Comparison of ENCODE assay signal across 1 cellular context in the genomic region with DNA sequence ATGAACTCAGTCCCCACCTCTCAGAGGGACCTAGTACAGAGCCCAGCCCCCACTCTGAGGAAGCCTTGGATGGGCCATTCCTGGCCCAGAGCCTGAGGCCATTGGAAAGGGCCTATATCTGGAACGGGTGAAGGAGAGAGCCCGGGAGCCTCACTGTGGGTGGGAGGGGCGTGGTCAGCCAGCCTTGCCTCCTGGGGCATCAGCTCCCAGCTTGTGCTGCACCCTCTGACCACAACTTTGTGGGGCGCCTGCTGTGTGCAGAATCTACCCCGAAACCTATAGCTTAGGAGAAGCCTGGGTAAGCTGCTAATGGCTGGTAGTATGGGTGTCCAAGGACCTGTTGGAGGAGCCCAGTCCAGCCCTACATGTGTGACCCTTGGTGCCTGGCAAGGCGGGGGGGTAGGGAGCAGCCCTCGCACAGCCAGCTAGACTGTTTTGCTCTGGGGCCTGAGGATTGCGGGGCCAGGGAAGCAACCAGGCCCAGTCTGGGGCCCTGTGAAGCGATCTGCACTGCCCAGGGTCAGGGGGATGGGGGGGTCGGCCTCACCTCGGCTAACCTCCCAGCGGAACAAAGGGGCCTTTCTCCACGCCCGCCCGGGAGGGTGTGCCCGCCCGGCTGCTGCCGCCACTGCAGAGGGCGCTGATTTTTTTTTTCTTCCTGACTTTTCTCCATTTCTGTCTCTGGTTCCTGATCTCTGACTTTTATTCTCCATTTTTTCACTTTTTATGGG.
TF ChIP-seq lines count a peak whose summit lies in the region.

No MANE protein-coding gene starts in this region.

TF ChIP-seq in HepG2, 621 proteins besides CTCF, POLR2A, EP300 and RAD21 (continued from another document and continues in another):
- TF ChIP-seq, protein P1, sequence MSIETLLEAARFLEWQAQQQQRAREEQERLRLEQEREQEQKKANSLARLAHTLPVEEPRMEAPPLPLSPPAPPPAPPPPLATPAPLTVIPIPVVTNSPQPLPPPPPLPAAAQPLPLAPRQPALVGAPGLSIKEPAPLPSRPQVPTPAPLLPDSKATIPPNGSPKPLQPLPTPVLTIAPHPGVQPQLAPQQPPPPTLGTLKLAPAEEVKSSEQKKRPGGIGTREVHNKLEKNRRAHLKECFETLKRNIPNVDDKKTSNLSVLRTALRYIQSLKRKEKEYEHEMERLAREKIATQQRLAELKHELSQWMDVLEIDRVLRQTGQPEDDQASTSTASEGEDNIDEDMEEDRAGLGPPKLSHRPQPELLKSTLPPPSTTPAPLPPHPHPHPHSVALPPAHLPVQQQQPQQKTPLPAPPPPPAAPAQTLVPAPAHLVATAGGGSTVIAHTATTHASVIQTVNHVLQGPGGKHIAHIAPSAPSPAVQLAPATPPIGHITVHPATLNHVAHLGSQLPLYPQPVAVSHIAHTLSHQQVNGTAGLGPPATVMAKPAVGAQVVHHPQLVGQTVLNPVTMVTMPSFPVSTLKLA (IDR thresholded peaks at IDR 0.05) = no peak
- TF ChIP-seq TOPORS (CRISPR knock-in tag; IDR thresholded peaks at IDR 0.05) = no peak
- peak; percentile 44; the same call in 1 of the 2 replicates for TF ChIP-seq ZNF563 (CRISPR knock-in tag; IDR thresholded peaks at IDR 0.05)
- TF ChIP-seq, protein P2, sequence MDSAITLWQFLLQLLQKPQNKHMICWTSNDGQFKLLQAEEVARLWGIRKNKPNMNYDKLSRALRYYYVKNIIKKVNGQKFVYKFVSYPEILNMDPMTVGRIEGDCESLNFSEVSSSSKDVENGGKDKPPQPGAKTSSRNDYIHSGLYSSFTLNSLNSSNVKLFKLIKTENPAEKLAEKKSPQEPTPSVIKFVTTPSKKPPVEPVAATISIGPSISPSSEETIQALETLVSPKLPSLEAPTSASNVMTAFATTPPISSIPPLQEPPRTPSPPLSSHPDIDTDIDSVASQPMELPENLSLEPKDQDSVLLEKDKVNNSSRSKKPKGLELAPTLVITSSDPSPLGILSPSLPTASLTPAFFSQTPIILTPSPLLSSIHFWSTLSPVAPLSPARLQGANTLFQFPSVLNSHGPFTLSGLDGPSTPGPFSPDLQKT (CRISPR knock-in tag; IDR thresholded peaks at IDR 0.05; ENCODE audit: borderline replicate concordance) = no peak
- TF ChIP-seq, protein P3, sequence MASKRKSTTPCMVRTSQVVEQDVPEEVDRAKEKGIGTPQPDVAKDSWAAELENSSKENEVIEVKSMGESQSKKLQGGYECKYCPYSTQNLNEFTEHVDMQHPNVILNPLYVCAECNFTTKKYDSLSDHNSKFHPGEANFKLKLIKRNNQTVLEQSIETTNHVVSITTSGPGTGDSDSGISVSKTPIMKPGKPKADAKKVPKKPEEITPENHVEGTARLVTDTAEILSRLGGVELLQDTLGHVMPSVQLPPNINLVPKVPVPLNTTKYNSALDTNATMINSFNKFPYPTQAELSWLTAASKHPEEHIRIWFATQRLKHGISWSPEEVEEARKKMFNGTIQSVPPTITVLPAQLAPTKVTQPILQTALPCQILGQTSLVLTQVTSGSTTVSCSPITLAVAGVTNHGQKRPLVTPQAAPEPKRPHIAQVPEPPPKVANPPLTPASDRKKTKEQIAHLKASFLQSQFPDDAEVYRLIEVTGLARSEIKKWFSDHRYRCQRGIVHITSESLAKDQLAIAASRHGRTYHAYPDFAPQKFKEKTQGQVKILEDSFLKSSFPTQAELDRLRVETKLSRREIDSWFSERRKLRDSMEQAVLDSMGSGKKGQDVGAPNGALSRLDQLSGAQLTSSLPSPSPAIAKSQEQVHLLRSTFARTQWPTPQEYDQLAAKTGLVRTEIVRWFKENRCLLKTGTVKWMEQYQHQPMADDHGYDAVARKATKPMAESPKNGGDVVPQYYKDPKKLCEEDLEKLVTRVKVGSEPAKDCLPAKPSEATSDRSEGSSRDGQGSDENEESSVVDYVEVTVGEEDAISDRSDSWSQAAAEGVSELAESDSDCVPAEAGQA (IDR thresholded peaks at IDR 0.05; ENCODE audit: low read depth) = no peak
- TF ChIP-seq, protein P3 (CRISPR knock-in tag; IDR thresholded peaks at IDR 0.05; ENCODE audit: borderline replicate concordance) = no peak
- no peak for TF ChIP-seq ZFP62 (CRISPR knock-in tag; IDR thresholded peaks at IDR 0.05)
- peak; percentile 51 for TF ChIP-seq ZFP91 (CRISPR knock-in tag; IDR thresholded peaks at IDR 0.05; ENCODE audit: borderline replicate concordance)
- TF ChIP-seq ZNF367 (CRISPR knock-in tag; IDR thresholded peaks at IDR 0.05; ENCODE audit: borderline replicate concordance) = no peak
- TF ChIP-seq FOXA3 (CRISPR knock-in tag; IDR thresholded peaks at IDR 0.05) = peak; percentile 54; the same call in 1 of the 2 replicates
- TF ChIP-seq, protein P4, sequence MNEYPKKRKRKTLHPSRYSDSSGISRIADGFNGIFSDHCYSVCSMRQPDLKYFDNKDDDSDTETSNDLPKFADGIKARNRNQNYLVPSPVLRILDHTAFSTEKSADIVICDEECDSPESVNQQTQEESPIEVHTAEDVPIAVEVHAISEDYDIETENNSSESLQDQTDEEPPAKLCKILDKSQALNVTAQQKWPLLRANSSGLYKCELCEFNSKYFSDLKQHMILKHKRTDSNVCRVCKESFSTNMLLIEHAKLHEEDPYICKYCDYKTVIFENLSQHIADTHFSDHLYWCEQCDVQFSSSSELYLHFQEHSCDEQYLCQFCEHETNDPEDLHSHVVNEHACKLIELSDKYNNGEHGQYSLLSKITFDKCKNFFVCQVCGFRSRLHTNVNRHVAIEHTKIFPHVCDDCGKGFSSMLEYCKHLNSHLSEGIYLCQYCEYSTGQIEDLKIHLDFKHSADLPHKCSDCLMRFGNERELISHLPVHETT (CRISPR knock-in tag; conservative IDR thresholded peaks at IDR 0.05) = no peak
- no peak for TF ChIP-seq SOX13 (IDR thresholded peaks at IDR 0.05)
- TF ChIP-seq SOX13 (CRISPR knock-in tag; conservative IDR thresholded peaks at IDR 0.05 in 1 of 2, IDR thresholded peaks at IDR 0.05 in 1 of 2) = peak in 1 of 2 experiments; percentile 67; a peak in 1 of 4 replicates
- TF ChIP-seq, protein P5, sequence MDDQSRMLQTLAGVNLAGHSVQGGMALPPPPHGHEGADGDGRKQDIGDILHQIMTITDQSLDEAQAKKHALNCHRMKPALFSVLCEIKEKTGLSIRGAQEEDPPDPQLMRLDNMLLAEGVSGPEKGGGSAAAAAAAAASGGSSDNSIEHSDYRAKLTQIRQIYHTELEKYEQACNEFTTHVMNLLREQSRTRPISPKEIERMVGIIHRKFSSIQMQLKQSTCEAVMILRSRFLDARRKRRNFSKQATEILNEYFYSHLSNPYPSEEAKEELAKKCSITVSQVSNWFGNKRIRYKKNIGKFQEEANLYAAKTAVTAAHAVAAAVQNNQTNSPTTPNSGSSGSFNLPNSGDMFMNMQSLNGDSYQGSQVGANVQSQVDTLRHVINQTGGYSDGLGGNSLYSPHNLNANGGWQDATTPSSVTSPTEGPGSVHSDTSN (CRISPR knock-in tag; IDR thresholded peaks at IDR 0.05; ENCODE audit: borderline replicate concordance) = no peak
- no peak for TF ChIP-seq ZNF674 (CRISPR knock-in tag; IDR thresholded peaks at IDR 0.05; ENCODE audit: low read depth)
- TF ChIP-seq SAP130 (CRISPR knock-in tag; IDR thresholded peaks at IDR 0.05; ENCODE audit: low read depth) = peak; percentile 78
- no peak for TF ChIP-seq ZNF619 (CRISPR knock-in tag; IDR thresholded peaks at IDR 0.05)
- peak; percentile 45; the same call in 1 of the 2 replicates for TF ChIP-seq PHF8 (CRISPR knock-in tag; IDR thresholded peaks at IDR 0.05)
- TF ChIP-seq ZNF557 (CRISPR knock-in tag; IDR thresholded peaks at IDR 0.05) = no peak
- no peak for TF ChIP-seq KDM3A (CRISPR knock-in tag; IDR thresholded peaks at IDR 0.05; ENCODE audit: low read depth)
- TF ChIP-seq ZMAT3 (CRISPR knock-in tag; conservative IDR thresholded peaks at IDR 0.05) = no peak
- peak; percentile 55 for TF ChIP-seq SPEN (CRISPR knock-in tag; IDR thresholded peaks at IDR 0.05; ENCODE audit: low read depth)
- TF ChIP-seq, protein P6, sequence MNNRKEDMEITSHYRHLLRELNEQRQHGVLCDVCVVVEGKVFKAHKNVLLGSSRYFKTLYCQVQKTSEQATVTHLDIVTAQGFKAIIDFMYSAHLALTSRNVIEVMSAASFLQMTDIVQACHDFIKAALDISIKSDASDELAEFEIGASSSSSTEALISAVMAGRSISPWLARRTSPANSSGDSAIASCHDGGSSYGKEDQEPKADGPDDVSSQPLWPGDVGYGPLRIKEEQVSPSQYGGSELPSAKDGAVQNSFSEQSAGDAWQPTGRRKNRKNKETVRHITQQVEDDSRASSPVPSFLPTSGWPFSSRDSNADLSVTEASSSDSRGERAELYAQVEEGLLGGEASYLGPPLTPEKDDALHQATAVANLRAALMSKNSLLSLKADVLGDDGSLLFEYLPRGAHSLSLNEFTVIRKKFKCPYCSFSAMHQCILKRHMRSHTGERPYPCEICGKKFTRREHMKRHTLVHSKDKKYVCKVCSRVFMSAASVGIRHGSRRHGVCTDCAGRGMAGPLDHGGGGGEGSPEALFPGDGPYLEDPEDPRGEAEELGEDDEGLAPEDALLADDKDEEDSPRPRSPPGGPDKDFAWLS (CRISPR knock-in tag; IDR thresholded peaks at IDR 0.05; ENCODE audit: borderline replicate concordance) = no peak
- peak; percentile 49; the same call in 1 of the 2 replicates for TF ChIP-seq ZNF350 (CRISPR knock-in tag; IDR thresholded peaks at IDR 0.05; ENCODE audit: borderline replicate concordance, low read depth)
- no peak for TF ChIP-seq HHEX (CRISPR knock-in tag; IDR thresholded peaks at IDR 0.05)
- no peak for TF ChIP-seq JDP2 (CRISPR knock-in tag; IDR thresholded peaks at IDR 0.05; ENCODE audit: borderline replicate concordance)
- peak; percentile 41 for TF ChIP-seq ASH2L (IDR thresholded peaks at IDR 0.05; ENCODE audit: insufficient read length, low read depth, low read length)
- TF ChIP-seq YEATS4 (CRISPR knock-in tag; IDR thresholded peaks at IDR 0.05; ENCODE audit: borderline replicate concordance) = no peak; the same call in 1 of the 2 replicates
- TF ChIP-seq ZNF704 (CRISPR knock-in tag; IDR thresholded peaks at IDR 0.05; ENCODE audit: borderline replicate concordance) = no peak
- TF ChIP-seq SRSF1 (optimal IDR thresholded peaks at IDR 0.05; ENCODE audit: low read depth, low read length) = no peak
